ENCODE assay signal across 1 cellular context in the genomic region with DNA sequence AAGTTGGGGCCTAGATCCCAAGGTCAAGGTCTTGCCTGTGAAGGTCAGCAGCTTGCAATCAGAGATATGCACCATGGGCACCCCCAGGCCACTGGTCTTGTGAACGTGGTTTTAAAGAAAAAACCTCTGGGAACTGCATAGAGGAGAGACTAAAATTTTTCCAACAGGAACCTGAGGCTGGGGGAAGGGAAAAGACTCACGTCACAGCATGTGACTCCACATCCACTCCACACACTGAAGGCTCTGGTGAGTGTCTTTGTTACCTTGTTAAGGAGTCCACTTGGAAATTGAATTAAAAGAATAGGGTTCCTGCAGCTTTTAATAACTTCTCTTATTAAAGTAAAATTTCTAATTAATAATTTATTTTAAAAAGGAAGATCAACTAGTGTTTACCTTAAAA.
TF ChIP-seq lines count a peak whose summit lies in the region.

No MANE protein-coding gene starts in this region.

TF ChIP-seq in K562, 482 proteins besides CTCF, POLR2A, EP300 and RAD21 (continued from another document):
- TF ChIP-seq, protein P1, sequence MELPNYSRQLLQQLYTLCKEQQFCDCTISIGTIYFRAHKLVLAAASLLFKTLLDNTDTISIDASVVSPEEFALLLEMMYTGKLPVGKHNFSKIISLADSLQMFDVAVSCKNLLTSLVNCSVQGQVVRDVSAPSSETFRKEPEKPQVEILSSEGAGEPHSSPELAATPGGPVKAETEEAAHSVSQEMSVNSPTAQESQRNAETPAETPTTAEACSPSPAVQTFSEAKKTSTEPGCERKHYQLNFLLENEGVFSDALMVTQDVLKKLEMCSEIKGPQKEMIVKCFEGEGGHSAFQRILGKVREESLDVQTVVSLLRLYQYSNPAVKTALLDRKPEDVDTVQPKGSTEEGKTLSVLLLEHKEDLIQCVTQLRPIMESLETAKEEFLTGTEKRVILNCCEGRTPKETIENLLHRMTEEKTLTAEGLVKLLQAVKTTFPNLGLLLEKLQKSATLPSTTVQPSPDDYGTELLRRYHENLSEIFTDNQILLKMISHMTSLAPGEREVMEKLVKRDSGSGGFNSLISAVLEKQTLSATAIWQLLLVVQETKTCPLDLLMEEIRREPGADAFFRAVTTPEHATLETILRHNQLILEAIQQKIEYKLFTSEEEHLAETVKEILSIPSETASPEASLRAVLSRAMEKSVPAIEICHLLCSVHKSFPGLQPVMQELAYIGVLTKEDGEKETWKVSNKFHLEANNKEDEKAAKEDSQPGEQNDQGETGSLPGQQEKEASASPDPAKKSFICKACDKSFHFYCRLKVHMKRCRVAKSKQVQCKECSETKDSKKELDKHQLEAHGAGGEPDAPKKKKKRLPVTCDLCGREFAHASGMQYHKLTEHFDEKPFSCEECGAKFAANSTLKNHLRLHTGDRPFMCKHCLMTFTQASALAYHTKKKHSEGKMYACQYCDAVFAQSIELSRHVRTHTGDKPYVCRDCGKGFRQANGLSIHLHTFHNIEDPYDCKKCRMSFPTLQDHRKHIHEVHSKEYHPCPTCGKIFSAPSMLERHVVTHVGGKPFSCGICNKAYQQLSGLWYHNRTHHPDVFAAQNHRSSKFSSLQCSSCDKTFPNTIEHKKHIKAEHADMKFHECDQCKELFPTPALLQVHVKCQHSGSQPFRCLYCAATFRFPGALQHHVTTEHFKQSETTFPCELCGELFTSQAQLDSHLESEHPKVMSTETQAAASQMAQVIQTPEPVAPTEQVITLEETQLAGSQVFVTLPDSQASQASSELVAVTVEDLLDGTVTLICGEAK (IDR thresholded peaks at IDR 0.05) = 0 out of 2 replicates have a peak, but pooled peaks have one; percentile 0
- TF ChIP-seq, protein P1 (CRISPR knock-in tag; IDR thresholded peaks at IDR 0.05) = no peak
TF ChIP-seq in K562: peak in this region for 1.
